ENCODE assay signal across 1 cellular context in the genomic region with DNA sequence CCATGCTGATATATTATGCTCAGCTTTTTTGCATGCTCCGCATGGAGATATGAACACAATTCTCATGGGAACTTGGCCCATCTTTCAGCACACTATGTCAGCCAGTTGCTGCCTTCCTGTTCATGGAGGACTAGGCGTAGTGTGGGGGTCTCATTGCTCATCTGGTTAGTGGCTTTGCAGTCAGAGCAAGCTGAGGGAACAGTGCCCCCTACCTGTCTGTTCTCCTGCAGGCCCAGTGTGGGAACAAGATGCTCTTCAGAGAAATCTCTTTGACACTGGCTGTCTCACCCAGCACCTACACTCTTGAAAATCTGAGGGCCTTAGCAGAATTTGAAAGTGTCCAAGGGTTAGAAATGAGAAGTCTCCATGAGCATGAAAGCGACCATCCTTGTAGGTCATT.
TF ChIP-seq lines count a peak whose summit lies in the region.

No MANE protein-coding gene starts in this region.

TF ChIP-seq in H1, 55 proteins besides CTCF, POLR2A, EP300 and RAD21 (continued from another document):
- no peak for TF ChIP-seq HDAC2 (IDR thresholded peaks at IDR 0.05; ENCODE audit: borderline replicate concordance in 1 of 2, low read depth in 2 of 2, low read length in 2 of 2)
